In genomic region chr4:82043081-82043808, GRCh38 we compare ENCODE assay signal across 11 cellular contexts.
DNase-seq lines count a peak whose midpoint lies in the region; ATAC-seq, FAIRE-seq and TF ChIP-seq lines count a peak whose summit lies in the region.
"Had no signal": no experiment of that assay in that cellular context is flagged by ENCODE, and none has a peak within 500 bp of the region (broad histone marks: within the 10 kb centered on the region; RNA-seq: fewer than 3 reads in every experiment).

No MANE protein-coding gene starts in this region.

- H3K27me3 ChIP-seq in CD4-positive, alpha-beta T cell (ENCODE audit: control insufficient read depth, insufficient read depth, low read length), result peaks cover 59% of the 10 kb centered on the region
- H3K27me3 ChIP-seq in muscle layer of duodenum (ENCODE audit: low read depth, low read length), result peaks cover 5% of the 10 kb centered on the region
- H3K27me3 ChIP-seq: ovary had no signal

- CTCF ChIA-PET in CD4-positive, alpha-beta T cell (lab: Charles Lee), result no interaction called here

- no peak for TF ChIP-seq CTCF in CD4-positive, alpha-beta T cell (IDR thresholded peaks at IDR 0.05)
- TF ChIP-seq CTCF in NB4 (IDR thresholded peaks at IDR 0.05; ENCODE audit: low read depth, low read length), result no peak
- TF ChIP-seq CTCF in coronary artery (IDR thresholded peaks at IDR 0.05), result no peak
- TF ChIP-seq CTCF in GM10266 (IDR thresholded peaks at IDR 0.05; ENCODE audit: control insufficient read depth, insufficient read depth, low read depth, missing control alignments), result no peak

- H3K4me3 ChIP-seq in NB4 (ENCODE audit: low read depth, low read length) (no peak overlapping the region), coronary artery (peak overlapping the region; percentile 79), muscle layer of duodenum (ENCODE audit: low read depth in 1 of 2, low read length in 2 of 2) (peak overlapping the region; percentile 41 to 43)

- no peak for ATAC-seq in CD4-positive, alpha-beta T cell (ENCODE audit: poor library complexity)

- H3K36me3 ChIP-seq in muscle layer of duodenum (ENCODE audit: control insufficient read depth in 1 of 2, insufficient read depth in 2 of 2, low read length in 2 of 2), result no peaks in the 10 kb centered on the region
- H3K36me3 ChIP-seq: ovary, tibial artery had no signal

- intact Hi-C loops in CD4-positive, alpha-beta T cell (cut with DNase I, micrococcal nuclease), result no loop called here

- no peak overlapping the region for H3K27ac ChIP-seq in CD4-positive, alpha-beta T cell (ENCODE audit: low read depth, low read length)
- H3K27ac ChIP-seq in coronary artery (no peak overlapping the region), muscle layer of duodenum (ENCODE audit: low read length) (no peak overlapping the region)
- H3K27ac ChIP-seq: ovary, tibial artery had no signal

- POLR2A ChIA-PET in CD4-positive, alpha-beta T cell (lab: Charles Lee), result no interaction called here

- H3K4me1 Mint-ChIP-seq in CD4-positive, alpha-beta T cell (ENCODE audit: low read depth), result peaks cover 6% of the 10 kb centered on the region

- no peaks in the 10 kb centered on the region for H3K9me3 ChIP-seq in CD4-positive, alpha-beta T cell (ENCODE audit: control insufficient read depth, low read length)
- no peaks in the 10 kb centered on the region for H3K9me3 ChIP-seq in muscle layer of duodenum (ENCODE audit: control insufficient read depth in 1 of 2, low read length in 2 of 2)
- H3K9me3 ChIP-seq: ovary, tibial artery had no signal

- peak overlapping the region; percentile 59 for H3K4me3 Mint-ChIP-seq in CD4-positive, alpha-beta T cell

- no peak for DNase-seq in CD4-positive, alpha-beta T cell
- DNase-seq in NB4 (ENCODE audit: low read depth) (peak; percentile 2), coronary artery (ENCODE audit: low spot score) (no peak), GF-D8 (lab: John Stamatoyannopoulos, UW) (no peak), NCI-H2171 treated with DMSO at 0.1 percent for 48 hours (lab: John Stamatoyannopoulos, UW) (no peak), GM10266 (ENCODE audit: extremely low spot score) (no peak), GM19239 (ENCODE audit: insufficient read length, low spot score) (no peak)

- no peaks in the 10 kb centered on the region for H3K36me3 Mint-ChIP-seq in CD4-positive, alpha-beta T cell (ENCODE audit: low read depth)

- no peaks in the 10 kb centered on the region for H3K9me3 Mint-ChIP-seq in CD4-positive, alpha-beta T cell

- no peak for TF ChIP-seq POLR2A in NB4 (IDR thresholded peaks at IDR 0.05; ENCODE audit: extremely low read depth, insufficient read length)

- peaks cover 0 to 3% of the 10 kb centered on the region in 2 donors for H3K4me1 ChIP-seq in muscle layer of duodenum (ENCODE audit: control insufficient read depth in 1 of 2, insufficient read depth in 2 of 2, low read length in 2 of 2)

- peaks cover 79% of the 10 kb centered on the region for H3K27me3 Mint-ChIP-seq in CD4-positive, alpha-beta T cell

- no peak for FAIRE-seq in GM19239 (lab: Jason Lieb, UNC)
- FAIRE-seq: G401.6 had no signal

- no peak overlapping the region for H3K27ac Mint-ChIP-seq in CD4-positive, alpha-beta T cell
